In the genomic region with DNA sequence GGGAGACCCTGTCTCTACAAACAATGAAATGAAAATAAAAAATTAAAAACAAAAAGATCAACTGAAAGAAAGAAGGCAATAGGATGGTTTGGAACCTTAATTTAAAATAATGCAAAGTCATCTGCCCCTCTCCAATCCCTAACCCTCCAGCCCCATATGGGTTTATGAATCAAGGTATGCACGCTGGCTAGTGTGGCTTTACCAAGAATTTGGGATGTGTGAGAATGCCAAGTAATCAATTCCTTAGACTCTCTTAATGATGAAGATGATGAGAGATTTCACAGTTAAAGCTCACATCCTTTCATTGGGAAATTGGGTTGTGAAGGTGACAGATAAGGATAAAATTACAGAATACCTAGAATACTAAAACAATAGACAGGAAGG, we compare ENCODE assay signal across 16 cellular contexts.
DNase-seq lines count a peak whose midpoint lies in the region; ATAC-seq, FAIRE-seq and TF ChIP-seq lines count a peak whose summit lies in the region.
"Had no signal": no experiment of that assay in that cellular context is flagged by ENCODE, and none has a peak within 500 bp of the region (broad histone marks: within the 10 kb centered on the region; RNA-seq: fewer than 3 reads in every experiment).

No MANE protein-coding gene starts in this region.

- no peak overlapping the region for H3K4me3 ChIP-seq in A549
- no peak overlapping the region for H3K4me3 ChIP-seq in naive thymus-derived CD4-positive, alpha-beta T cell (ENCODE audit: low read length)
- H3K4me3 ChIP-seq: BLaER1 treated with 17β-estradiol and CSF1 and Interleukin-3, amounts not matched to agents 10 nM and 100 nM had no signal

- H3K4me1 ChIP-seq in A549 = no peaks in the 10 kb centered on the region
- H3K4me1 ChIP-seq in naive thymus-derived CD4-positive, alpha-beta T cell (ENCODE audit: control insufficient read depth in 2 of 2, insufficient read depth in 2 of 2, low read length in 2 of 2) = peaks cover 0 to 6% of the 10 kb centered on the region in 2 donors
- H3K4me1 ChIP-seq: BLaER1 treated with 17β-estradiol and CSF1 and Interleukin-3, amounts not matched to agents 10 nM and 100 nM had no signal

- intact Hi-C loops in naive thymus-derived CD4-positive, alpha-beta T cell (cut with micrococcal nuclease) = loop anchor here in 1 of 2 donors (10.0 kb wide), 1 partner anchor 387 kb away; no protein-coding TSS in a partner anchor

- H3K27me3 ChIP-seq in naive thymus-derived CD4-positive, alpha-beta T cell (ENCODE audit: control insufficient read depth in 2 of 2, insufficient read depth in 2 of 2, low read length in 2 of 2) = no peaks in the 10 kb centered on the region
- H3K27me3 ChIP-seq: BLaER1 treated with 17β-estradiol and CSF1 and Interleukin-3, amounts not matched to agents 10 nM and 100 nM had no signal

- DNase-seq in activated CD8-positive, alpha-beta memory T cell treated with anti-CD3 and anti-CD28 coated beads, Interleukin-2, amount 10 ng/mL, durations not matched to agents 7 days and 5 days = no peak
- DNase-seq in activated CD8-positive, alpha-beta memory T cell treated with anti-CD3 and anti-CD28 coated beads, Interleukin-2, amount 50 U/mL, for 48 hours = no peak
- DNase-seq in A549 (ENCODE audit: low read depth in 1 of 2, low spot score in 1 of 2) = no peak
- DNase-seq in naive thymus-derived CD4-positive, alpha-beta T cell = no peak
- DNase-seq in NCI-H2227 (lab: John Stamatoyannopoulos, UW; ENCODE audit: unreplicated experiment) = no peak
- DNase-seq: DMS79 treated with DMSO at 0.1 percent for 48 hours, MM.1S, NCI-H1092, NCI-H1436 treated with DMSO at 0.1 percent for 48 hours, NCI-H2029, PC-3 had no signal

- H3K36me3 Mint-ChIP-seq in activated CD8-positive, alpha-beta memory T cell treated with anti-CD3 and anti-CD28 coated beads, Interleukin-2, amount 10 ng/mL, durations not matched to agents 7 days and 5 days = peaks cover 72% of the 10 kb centered on the region
- peaks cover 29 to 93% (median 74%) of the 10 kb centered on the region in 5 donors for H3K36me3 Mint-ChIP-seq in naive thymus-derived CD4-positive, alpha-beta T cell

- TF ChIP-seq CTCF in A549 (IDR thresholded peaks at IDR 0.05) (no peak), VCaP (conservative IDR thresholded peaks at IDR 0.05) (no peak)

- no peak overlapping the region for H3K4me3 Mint-ChIP-seq in activated CD8-positive, alpha-beta memory T cell treated with anti-CD3 and anti-CD28 coated beads, Interleukin-2, amount 10 ng/mL, durations not matched to agents 7 days and 5 days
- H3K4me3 Mint-ChIP-seq in naive thymus-derived CD4-positive, alpha-beta T cell = no peak overlapping the region

- CTCF ChIA-PET in activated CD8-positive, alpha-beta memory T cell treated with anti-CD3 and anti-CD28 coated beads, Interleukin-2, amount 10 ng/mL, durations not matched to agents 7 days and 5 days (lab: Charles Lee) = no interaction called here
- CTCF ChIA-PET in A549 (lab: Yijun Ruan, JAX) = interaction anchor here (0.9 kb wide), 1 partner anchor 201 kb away, joined by 3 read pairs; no protein-coding TSS in a partner anchor
- CTCF ChIA-PET in naive thymus-derived CD4-positive, alpha-beta T cell (lab: Charles Lee) = no interaction called here

- no peak for FAIRE-seq in A549 (lab: Jason Lieb, UNC)
- FAIRE-seq: H1 had no signal

- no peaks in the 10 kb centered on the region for H3K9me3 ChIP-seq in A549
- H3K9me3 ChIP-seq in naive thymus-derived CD4-positive, alpha-beta T cell (ENCODE audit: control insufficient read depth in 2 of 3, low read length in 3 of 3) = no peaks in the 10 kb centered on the region
- H3K9me3 ChIP-seq: BLaER1 treated with 17β-estradiol and CSF1 and Interleukin-3, amounts not matched to agents 10 nM and 100 nM had no signal

- peak overlapping the region; percentile 58 for H3K27ac Mint-ChIP-seq in activated CD8-positive, alpha-beta memory T cell treated with anti-CD3 and anti-CD28 coated beads, Interleukin-2, amount 10 ng/mL, durations not matched to agents 7 days and 5 days
- peak overlapping the region in 6 of 9 donors; percentile 10 to 66 (median 45) for H3K27ac Mint-ChIP-seq in naive thymus-derived CD4-positive, alpha-beta T cell

- POLR2A ChIA-PET in A549 (lab: Yijun Ruan, JAX) = no interaction called here
- POLR2A ChIA-PET in naive thymus-derived CD4-positive, alpha-beta T cell (lab: Charles Lee) = no interaction called here

- no peak for TF ChIP-seq RAD21 in A549 (conservative IDR thresholded peaks at IDR 0.05 in 1 of 2, IDR thresholded peaks at IDR 0.05 in 1 of 2)

- peak; percentile 29 for ATAC-seq in activated CD8-positive, alpha-beta memory T cell treated with anti-CD3 and anti-CD28 coated beads, Interleukin-2, amount 10 ng/mL, durations not matched to agents 7 days and 5 days
- ATAC-seq in A549 (no peak), GM19452 (IDR thresholded peaks at IDR 0.05; ENCODE audit: unreplicated experiment) (no peak)
- ATAC-seq in naive thymus-derived CD4-positive, alpha-beta T cell = no peak
- ATAC-seq: PC-3 had no signal

- peaks cover 0 to 77% (median 10%) of the 10 kb centered on the region in 3 experiments for H3K36me3 ChIP-seq in naive thymus-derived CD4-positive, alpha-beta T cell (ENCODE audit: control insufficient read depth in 2 of 3, insufficient read depth in 3 of 3, low read length in 3 of 3)

- peaks cover 3% of the 10 kb centered on the region for H3K9me3 Mint-ChIP-seq in activated CD8-positive, alpha-beta memory T cell treated with anti-CD3 and anti-CD28 coated beads, Interleukin-2, amount 10 ng/mL, durations not matched to agents 7 days and 5 days (ENCODE audit: low read depth)
- H3K9me3 Mint-ChIP-seq in naive thymus-derived CD4-positive, alpha-beta T cell = peaks cover 0 to 7% (median 0%) of the 10 kb centered on the region in 11 donors

- 75% methylated on average over 1 of the region's 1 CpG for WGBS in A549 (ENCODE audit: missing lambda C conversion rate)

- no peak overlapping the region for H3K4me2 ChIP-seq in A549
- H3K4me2 ChIP-seq: BLaER1 treated with 17β-estradiol and CSF1 and Interleukin-3, amounts not matched to agents 10 nM and 100 nM had no signal

- H3K4me1 Mint-ChIP-seq in activated CD8-positive, alpha-beta memory T cell treated with anti-CD3 and anti-CD28 coated beads, Interleukin-2, amount 10 ng/mL, durations not matched to agents 7 days and 5 days = peaks cover 36% of the 10 kb centered on the region
- peaks cover 0 to 33% (median 6%) of the 10 kb centered on the region in 7 donors for H3K4me1 Mint-ChIP-seq in naive thymus-derived CD4-positive, alpha-beta T cell

- H3K27ac ChIP-seq in A549 (no peak overlapping the region), VCaP (peak overlapping the region; percentile 15)
- H3K27ac ChIP-seq in naive thymus-derived CD4-positive, alpha-beta T cell (ENCODE audit: low read depth, low read length) = no peak overlapping the region
- H3K27ac ChIP-seq: BLaER1 treated with 17β-estradiol and CSF1 and Interleukin-3, amounts not matched to agents 10 nM and 100 nM; RWPE1 had no signal

- no peak for TF ChIP-seq POLR2A in A549 (IDR thresholded peaks at IDR 0.05; ENCODE audit: low read length)

- TF ChIP-seq EP300 in A549 (IDR thresholded peaks at IDR 0.05) = no peak

- no peaks in the 10 kb centered on the region for H3K27me3 Mint-ChIP-seq in activated CD8-positive, alpha-beta memory T cell treated with anti-CD3 and anti-CD28 coated beads, Interleukin-2, amount 10 ng/mL, durations not matched to agents 7 days and 5 days
- no peaks in the 10 kb centered on the region for H3K27me3 Mint-ChIP-seq in naive thymus-derived CD4-positive, alpha-beta T cell

TF ChIP-seq in A549, 52 proteins besides CTCF, POLR2A, EP300 and RAD21:
- TF ChIP-seq USF2 (IDR thresholded peaks at IDR 0.05) = no peak
- peak; percentile 2 for TF ChIP-seq MAFK (IDR thresholded peaks at IDR 0.05; ENCODE audit: partially characterized antibody)
